8 cellular contexts compared by ENCODE assay signal in genomic region chr4:73070072-73070385, GRCh38. TPM values are rescaled to one million over a fixed set of nuclear protein-coding genes. Genes with fewer than 3 reads are reported as not detected.
DNase-seq lines count a peak whose midpoint lies in the region; ATAC-seq and TF ChIP-seq lines count a peak whose summit lies in the region.

No MANE protein-coding gene starts in this region.

- POLR2A ChIA-PET in WTC11 (lab: Charles Lee), result no interaction called here

- H3K27me3 Mint-ChIP-seq in CD14-positive monocyte (ENCODE audit: low read depth in 3 of 3), result no peaks in the 10 kb centered on the region
- no peaks in the 10 kb centered on the region for H3K27me3 Mint-ChIP-seq in WTC11 (ENCODE audit: low read depth)
- H3K27me3 Mint-ChIP-seq in stimulated activated naive CD8-positive, alpha-beta T cell treated with anti-CD3 and anti-CD28 coated beads, Interleukin-15, Interleukin-2, amounts not matched to agents 100 ng/mL and 50 ng/mL, for 24 hours, result no peaks in the 10 kb centered on the region

- peak overlapping the region; percentile 100 for H3K4me3 ChIP-seq in iPS-18a (ENCODE audit: low read length)

- intact Hi-C loops in CD14-positive monocyte (cut with micrococcal nuclease), result no loop called here

- DNase-seq in CD14-positive monocyte (ENCODE audit: low spot score) (no peak), WTC11 (ENCODE audit: low spot score) (no peak), middle frontal gyrus (ENCODE audit: extremely low spot score, low spot score) (no peak), UCSD-AML1 (lab: John Stamatoyannopoulos, UW; ENCODE audit: unreplicated experiment) (no peak)

- ATAC-seq in GM19025 (IDR thresholded peaks at IDR 0.05; ENCODE audit: low read depth, unreplicated experiment) (peak; percentile 7), HG03342 (IDR thresholded peaks at IDR 0.05; ENCODE audit: unreplicated experiment) (peak; percentile 12), WTC11 (peak; percentile 14)

- CTCF ChIA-PET in WTC11 (lab: Charles Lee), result no interaction called here

- H3K4me1 Mint-ChIP-seq in CD14-positive monocyte (peaks cover 9% of the 10 kb centered on the region), WTC11 (peaks cover 8% of the 10 kb centered on the region)
- H3K4me1 Mint-ChIP-seq in stimulated activated naive CD8-positive, alpha-beta T cell treated with anti-CD3 and anti-CD28 coated beads, Interleukin-15, Interleukin-2, amounts not matched to agents 100 ng/mL and 50 ng/mL, for 24 hours (ENCODE audit: low read depth), result peaks cover 51% of the 10 kb centered on the region

- peak overlapping the region; percentile 97 for H3K9ac ChIP-seq in iPS-18a (ENCODE audit: low read length)

- H3K27me3 ChIP-seq in iPS-18a (ENCODE audit: control insufficient read depth, insufficient read depth, low read length), result no peaks in the 10 kb centered on the region

- peak overlapping the region; percentile 84 to 96 for H3K4me3 Mint-ChIP-seq in CD14-positive monocyte
- H3K4me3 Mint-ChIP-seq in WTC11, result peak overlapping the region; percentile 88
- H3K4me3 Mint-ChIP-seq in stimulated activated naive CD8-positive, alpha-beta T cell treated with anti-CD3 and anti-CD28 coated beads, Interleukin-15, Interleukin-2, amounts not matched to agents 100 ng/mL and 50 ng/mL, for 24 hours, result peak overlapping the region; percentile 90

- TF ChIP-seq CTCF in CD14-positive monocyte (IDR thresholded peaks at IDR 0.05) (no peak), WTC11 (IDR thresholded peaks at IDR 0.05) (no peak)

- H3K36me3 ChIP-seq in iPS-18a (ENCODE audit: control insufficient read depth, low read depth, low read length), result peaks cover 15% of the 10 kb centered on the region

- H3K4me1 ChIP-seq in iPS-18a (ENCODE audit: control insufficient read depth, low read depth, low read length), result peaks cover 8% of the 10 kb centered on the region

- H3K27ac Mint-ChIP-seq in CD14-positive monocyte (peak overlapping the region; percentile 93 to 99 (median 97)), WTC11 (peak overlapping the region; percentile 99)
- H3K27ac Mint-ChIP-seq in stimulated activated naive CD8-positive, alpha-beta T cell treated with anti-CD3 and anti-CD28 coated beads, Interleukin-15, Interleukin-2, amounts not matched to agents 100 ng/mL and 50 ng/mL, for 24 hours, result peak overlapping the region; percentile 98

- H3K27ac ChIP-seq in iPS-18a (ENCODE audit: low read length), result peak overlapping the region; percentile 60

- H3K36me3 Mint-ChIP-seq in CD14-positive monocyte (peaks cover 20 to 29% of the 10 kb centered on the region in 2 donors), WTC11 (0 out of 2 replicates have a peak, but pooled peaks cover 9% of the 10 kb centered on the region)
- H3K36me3 Mint-ChIP-seq in stimulated activated naive CD8-positive, alpha-beta T cell treated with anti-CD3 and anti-CD28 coated beads, Interleukin-15, Interleukin-2, amounts not matched to agents 100 ng/mL and 50 ng/mL, for 24 hours (ENCODE audit: low read depth), result peaks cover 30% of the 10 kb centered on the region

- H3K9me3 Mint-ChIP-seq in CD14-positive monocyte (no peaks in the 10 kb centered on the region), WTC11 (no peaks in the 10 kb centered on the region)
- no peaks in the 10 kb centered on the region for H3K9me3 Mint-ChIP-seq in stimulated activated naive CD8-positive, alpha-beta T cell treated with anti-CD3 and anti-CD28 coated beads, Interleukin-15, Interleukin-2, amounts not matched to agents 100 ng/mL and 50 ng/mL, for 24 hours

- no peaks in the 10 kb centered on the region for H3K9me3 ChIP-seq in iPS-18a (ENCODE audit: control insufficient read depth, low read depth, low read length)

TF ChIP-seq in WTC11, 78 proteins besides CTCF, POLR2A, EP300 and RAD21:
- TF ChIP-seq MYBL2 (CRISPR knock-in tag; IDR thresholded peaks at IDR 0.05) (no peak), ZNF232 (CRISPR knock-in tag; IDR thresholded peaks at IDR 0.05) (peak; percentile 8; the same call in 1 of the 2 replicates)

RNA-seq across cellular contexts. Expression of gene COX18, which starts 0.5 kb away (rescaled TPM):
- polyA plus RNA-seq in CD14-positive monocyte, result 10 to 100 TPM in 1 of 2 donors, 1 to 10 TPM in 1; 8.3 to 10.3 TPM
- total RNA-seq in WTC11 (2021), result 26.9 to 28.9 TPM (median 28.3 TPM) in 3 replicates
